In genomic region chr7:41130596-41131236, GRCh38 we compare ENCODE assay signal across 13 cellular contexts.
"Had no signal": no experiment of that assay in that cellular context is flagged by ENCODE, and none has a peak within 500 bp of the region (broad histone marks: within the 10 kb centered on the region; RNA-seq: fewer than 3 reads in every experiment).

No MANE protein-coding gene starts in this region.

- H3K36me3 ChIP-seq: gastrocnemius medialis, tibial artery had no signal

- DNase-seq: activated naive CD8-positive, alpha-beta T cell treated with anti-CD3 and anti-CD28 coated beads for 36 hours; cerebellar nuclear complex; dermis blood vessel endothelial cell; effector memory CD8-positive, alpha-beta T cell; gastrocnemius medialis; mucosa of descending colon; natural killer cell; right cardiac atrium; small intestine; stimulated activated CD4-positive, alpha-beta T cell treated with anti-CD3 and anti-CD28 coated beads, Interleukin-4, amount 100 ng/mL, for 24 hours; stimulated activated naive CD4-positive, alpha-beta T cell; tibial artery had no signal

- H3K4me3 ChIP-seq: gastrocnemius medialis, mucosa of descending colon, tibial artery had no signal

- H3K9me3 ChIP-seq: gastrocnemius medialis, mucosa of descending colon, tibial artery had no signal

- H3K27me3 ChIP-seq: gastrocnemius medialis, tibial artery had no signal

- H3K4me1 ChIP-seq: gastrocnemius medialis had no signal

- H3K27ac ChIP-seq: epithelial cell of prostate, gastrocnemius medialis, tibial artery had no signal

- ATAC-seq: effector memory CD8-positive, alpha-beta T cell; gastrocnemius medialis; mucosa of descending colon; natural killer cell; right cardiac atrium had no signal
